In the genomic region with DNA sequence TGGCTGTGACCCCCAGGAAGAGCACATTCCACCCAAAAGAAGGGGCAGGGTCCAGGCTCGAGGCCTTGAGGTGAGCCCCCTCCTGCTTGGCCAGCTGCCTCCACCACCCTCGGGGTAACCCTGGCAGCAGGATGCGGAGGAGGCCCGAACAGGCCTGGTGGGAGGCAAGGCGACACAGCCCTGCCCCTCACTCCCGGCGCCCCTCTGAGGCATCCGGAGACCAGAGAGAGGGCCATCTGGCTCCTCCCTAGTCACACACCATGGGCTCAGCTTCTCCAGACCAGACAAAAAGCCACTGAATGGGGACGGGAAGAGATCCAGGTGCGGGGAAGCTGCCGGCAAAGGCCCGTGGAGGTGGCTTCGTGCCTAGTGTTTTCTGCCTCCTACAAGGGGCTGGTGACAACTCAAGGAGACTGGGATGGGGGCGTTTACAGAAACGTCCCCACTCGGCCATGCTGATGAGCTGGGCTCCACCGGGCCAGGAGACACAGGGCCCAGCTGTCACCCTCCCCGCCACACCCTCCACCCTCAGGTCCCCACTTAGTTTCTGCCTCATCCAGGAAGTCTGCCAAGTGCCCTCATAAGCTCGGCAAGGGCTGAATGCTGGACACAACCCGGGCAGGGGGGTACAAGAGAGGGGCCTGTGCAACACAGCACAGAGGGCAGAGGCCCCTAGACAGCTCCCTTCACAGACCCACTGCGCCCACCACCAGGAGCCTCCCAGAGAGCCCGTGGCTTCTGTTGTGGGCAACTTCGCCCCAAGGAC, we compare ENCODE assay signal across 8 cellular contexts. TPM values are rescaled to one million over a fixed set of nuclear protein-coding genes. Genes with fewer than 3 reads are reported as not detected.
DNase-seq lines count a peak whose midpoint lies in the region; ATAC-seq and TF ChIP-seq lines count a peak whose summit lies in the region.

No MANE protein-coding gene starts in this region.

- H3K36me3 ChIP-seq in RWPE2 (ENCODE audit: low read depth) (no peaks in the 10 kb centered on the region; the same call in 1 of the 2 replicates), prostate gland (no peaks in the 10 kb centered on the region)

- TF ChIP-seq POLR2A in prostate gland (IDR thresholded peaks at IDR 0.05) = no peak

- H3K4me3 ChIP-seq in RWPE2 (ENCODE audit: severe bottlenecking) = peak overlapping the region; percentile 35
- peak overlapping the region in 1 of 2 donors; percentile 58 for H3K4me3 ChIP-seq in prostate gland

- ATAC-seq in RWPE2 (ENCODE audit: low read depth) (no peak), Right ventricle myocardium superior (ENCODE audit: poor library complexity) (peak; percentile 33), HG03108 (IDR thresholded peaks at IDR 0.05; ENCODE audit: unreplicated experiment) (no peak)

- DNase-seq in DMS 273 treated with DMSO at 0.1 percent for 48 hours (lab: John Stamatoyannopoulos, UW) = peak; percentile 55
- DNase-seq in RWPE2 (ENCODE audit: low spot score) = no peak
- DNase-seq in Right ventricle myocardium superior = no peak
- no peak for DNase-seq in prostate gland (ENCODE audit: low spot score)
- no peak for DNase-seq in T1000 (lab: John Stamatoyannopoulos, UW)
- no peak for DNase-seq in NCI-H187 treated with DMSO at 0.1 percent for 48 hours (lab: John Stamatoyannopoulos, UW)
- no peak for DNase-seq in NCI-H1694 treated with DMSO at 0.1 percent for 48 hours (lab: John Stamatoyannopoulos, UW)

- 30% methylated on average over 15 of the region's 23 CpGs for WGBS in prostate gland

- TF ChIP-seq CTCF in RWPE2 (IDR thresholded peaks at IDR 0.05; ENCODE audit: poor library complexity, severe bottlenecking) (no peak), prostate gland (IDR thresholded peaks at IDR 0.05) (no peak)

- H3K27me3 ChIP-seq in RWPE2 (ENCODE audit: insufficient read depth, poor library complexity, severe bottlenecking) = no peaks in the 10 kb centered on the region
- H3K27me3 ChIP-seq in prostate gland (replicated peaks; ENCODE audit: insufficient read depth) = no peaks in the 10 kb centered on the region

- H3K27ac ChIP-seq in RWPE2 (ENCODE audit: poor library complexity, severe bottlenecking) = peak overlapping the region; percentile 95
- peak overlapping the region; percentile 58 to 69 for H3K27ac ChIP-seq in prostate gland

- intact Hi-C loops in Right ventricle myocardium superior (cut with DNase I) = no loop called here
- intact Hi-C loops in prostate gland (cut with DNase I) = no loop called here

- H3K9me3 ChIP-seq in RWPE2 (ENCODE audit: severe bottlenecking) = no peaks in the 10 kb centered on the region
- H3K9me3 ChIP-seq in prostate gland = no peaks in the 10 kb centered on the region

- H3K4me1 ChIP-seq in RWPE2 (ENCODE audit: insufficient read depth, poor library complexity, severe bottlenecking) (peaks cover 18% of the 10 kb centered on the region), prostate gland (replicated peaks) (peaks cover 13% of the 10 kb centered on the region)

RNA-seq across cellular contexts. Expression of a gene that starts 41.9 kb away (rescaled TPM):
- total RNA-seq in Right ventricle myocardium superior = 30.8 TPM
- total RNA-seq in prostate gland = 10 to 100 TPM; 24.5 to 55.2 TPM
